1 cellular context compared by ENCODE assay signal in the genomic region with DNA sequence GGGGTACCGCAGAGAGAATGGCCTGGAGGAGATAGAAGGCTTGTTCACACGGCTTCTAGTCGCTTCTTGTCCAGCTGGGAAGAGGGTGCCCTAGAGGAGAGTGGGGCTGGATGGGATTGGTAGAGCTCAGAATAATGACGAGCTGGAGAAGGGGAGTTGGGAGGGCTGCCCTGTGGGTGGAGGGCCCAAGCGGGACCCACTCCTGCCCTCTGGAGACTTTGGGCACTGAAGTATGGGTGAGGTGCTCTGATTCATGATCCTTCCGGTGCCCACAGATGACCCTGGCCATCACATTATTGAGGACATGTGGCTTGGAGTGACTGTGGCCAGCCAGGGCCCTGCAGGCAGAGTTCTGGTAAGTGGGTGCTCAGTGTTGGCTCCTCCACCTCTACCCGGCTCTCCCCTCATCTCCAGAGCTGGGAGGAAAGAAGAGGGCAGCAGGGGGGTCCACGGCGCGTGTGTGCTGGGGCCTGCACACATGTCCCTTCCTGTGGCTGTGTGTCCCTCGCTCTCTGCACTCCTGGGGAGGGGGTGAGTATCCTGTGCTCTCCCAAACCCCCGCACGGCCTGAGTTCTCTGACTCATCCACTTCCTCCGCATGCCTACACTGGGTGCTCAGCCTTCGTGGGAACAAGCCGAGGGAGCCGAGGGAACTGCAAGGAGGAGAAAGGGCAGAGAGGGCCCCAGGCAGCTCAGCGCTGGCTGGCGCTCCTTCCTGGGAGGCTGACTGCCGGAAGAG.
TF ChIP-seq lines count a peak whose summit lies in the region.

No MANE protein-coding gene starts in this region.

TF ChIP-seq in HEK293, 187 proteins besides CTCF, POLR2A, EP300 and RAD21:
- TF ChIP-seq ZBTB20 (tag by site-specific recombination; IDR thresholded peaks at IDR 0.05) (peak; percentile 57; the same call in 1 of the 2 replicates), GLIS1 (tag by site-specific recombination; IDR thresholded peaks at IDR 0.05) (peak; percentile 81), ZIC2 (tag by site-specific recombination; IDR thresholded peaks at IDR 0.05) (peak; percentile 55), HOXC10 (CRISPR knock-in tag; IDR thresholded peaks at IDR 0.05) (no peak), ZFHX2 (tag by site-specific recombination; conservative IDR thresholded peaks at IDR 0.05) (peak; percentile 83), ZNF76 (tag by site-specific recombination; IDR thresholded peaks at IDR 0.05; ENCODE audit: borderline replicate concordance, low read depth) (no peak), ZNF701 (tag by site-specific recombination; IDR thresholded peaks at IDR 0.05) (no peak), GLIS2 (tag by site-specific recombination; IDR thresholded peaks at IDR 0.05) (peak; percentile 60), BCL6B (tag by site-specific recombination; IDR thresholded peaks at IDR 0.05) (no peak), ZNF155 (tag by site-specific recombination; IDR thresholded peaks at IDR 0.05) (no peak), ZNF561 (tag by site-specific recombination; IDR thresholded peaks at IDR 0.05; ENCODE audit: borderline replicate concordance) (no peak), PATZ1 (tag by site-specific recombination; IDR thresholded peaks at IDR 0.05) (peak; percentile 36; the same call in 1 of the 2 replicates), ZBTB17 (tag by site-specific recombination; IDR thresholded peaks at IDR 0.05) (peak; percentile 44; the same call in 1 of the 2 replicates), ZNF292 (tag by site-specific recombination; IDR thresholded peaks at IDR 0.05; ENCODE audit: borderline replicate concordance, low read depth) (no peak), SP7 (tag by site-specific recombination; IDR thresholded peaks at IDR 0.05) (0 out of 2 replicates have a peak, but pooled peaks have one; percentile 38), EGR2 (tag by site-specific recombination; IDR thresholded peaks at IDR 0.05; ENCODE audit: low read depth) (peak; percentile 75), ZNF600 (tag by site-specific recombination; IDR thresholded peaks at IDR 0.05) (0 out of 2 replicates have a peak, but pooled peaks have one; percentile 21), ZNF529 (tag by site-specific recombination; IDR thresholded peaks at IDR 0.05; ENCODE audit: insufficient replicate concordance) (no peak), ZNF248 (tag by site-specific recombination; IDR thresholded peaks at IDR 0.05) (no peak), ZXDB (tag by site-specific recombination; IDR thresholded peaks at IDR 0.05) (no peak), IKZF3 (tag by site-specific recombination; IDR thresholded peaks at IDR 0.05) (no peak), ZNF416 (tag by site-specific recombination; IDR thresholded peaks at IDR 0.05) (no peak), ZNF510 (tag by site-specific recombination; IDR thresholded peaks at IDR 0.05; ENCODE audit: insufficient replicate concordance) (no peak), PBX3 (CRISPR knock-in tag; IDR thresholded peaks at IDR 0.05) (no peak), ZNF184 (tag by site-specific recombination; IDR thresholded peaks at IDR 0.05) (no peak), WT1 (tag by site-specific recombination; IDR thresholded peaks at IDR 0.05) (no peak), ZBTB10 (tag by site-specific recombination; IDR thresholded peaks at IDR 0.05) (no peak), ZFP3 (tag by site-specific recombination; IDR thresholded peaks at IDR 0.05; ENCODE audit: low read depth) (no peak), ZNF10 (tag by site-specific recombination; IDR thresholded peaks at IDR 0.05) (no peak), ZNF549 (tag by site-specific recombination; IDR thresholded peaks at IDR 0.05) (no peak), ZEB2 (tag by site-specific recombination; IDR thresholded peaks at IDR 0.05) (no peak), ZNF660 (tag by site-specific recombination; IDR thresholded peaks at IDR 0.05) (0 out of 2 replicates have a peak, but pooled peaks have one; percentile 25), ZNF202 (tag by site-specific recombination; IDR thresholded peaks at IDR 0.05; ENCODE audit: borderline replicate concordance) (no peak), ZNF148 (tag by site-specific recombination; IDR thresholded peaks at IDR 0.05; ENCODE audit: borderline replicate concordance) (no peak)
- TF ChIP-seq, protein P1, sequence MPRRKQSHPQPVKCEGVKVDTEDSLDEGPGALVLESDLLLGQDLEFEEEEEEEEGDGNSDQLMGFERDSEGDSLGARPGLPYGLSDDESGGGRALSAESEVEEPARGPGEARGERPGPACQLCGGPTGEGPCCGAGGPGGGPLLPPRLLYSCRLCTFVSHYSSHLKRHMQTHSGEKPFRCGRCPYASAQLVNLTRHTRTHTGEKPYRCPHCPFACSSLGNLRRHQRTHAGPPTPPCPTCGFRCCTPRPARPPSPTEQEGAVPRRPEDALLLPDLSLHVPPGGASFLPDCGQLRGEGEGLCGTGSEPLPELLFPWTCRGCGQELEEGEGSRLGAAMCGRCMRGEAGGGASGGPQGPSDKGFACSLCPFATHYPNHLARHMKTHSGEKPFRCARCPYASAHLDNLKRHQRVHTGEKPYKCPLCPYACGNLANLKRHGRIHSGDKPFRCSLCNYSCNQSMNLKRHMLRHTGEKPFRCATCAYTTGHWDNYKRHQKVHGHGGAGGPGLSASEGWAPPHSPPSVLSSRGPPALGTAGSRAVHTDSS (tag by site-specific recombination; IDR thresholded peaks at IDR 0.05) = no peak
- TF ChIP-seq, protein P2, sequence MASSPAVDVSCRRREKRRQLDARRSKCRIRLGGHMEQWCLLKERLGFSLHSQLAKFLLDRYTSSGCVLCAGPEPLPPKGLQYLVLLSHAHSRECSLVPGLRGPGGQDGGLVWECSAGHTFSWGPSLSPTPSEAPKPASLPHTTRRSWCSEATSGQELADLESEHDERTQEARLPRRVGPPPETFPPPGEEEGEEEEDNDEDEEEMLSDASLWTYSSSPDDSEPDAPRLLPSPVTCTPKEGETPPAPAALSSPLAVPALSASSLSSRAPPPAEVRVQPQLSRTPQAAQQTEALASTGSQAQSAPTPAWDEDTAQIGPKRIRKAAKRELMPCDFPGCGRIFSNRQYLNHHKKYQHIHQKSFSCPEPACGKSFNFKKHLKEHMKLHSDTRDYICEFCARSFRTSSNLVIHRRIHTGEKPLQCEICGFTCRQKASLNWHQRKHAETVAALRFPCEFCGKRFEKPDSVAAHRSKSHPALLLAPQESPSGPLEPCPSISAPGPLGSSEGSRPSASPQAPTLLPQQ (tag by site-specific recombination; IDR thresholded peaks at IDR 0.05) = no peak
- TF ChIP-seq, protein P3, sequence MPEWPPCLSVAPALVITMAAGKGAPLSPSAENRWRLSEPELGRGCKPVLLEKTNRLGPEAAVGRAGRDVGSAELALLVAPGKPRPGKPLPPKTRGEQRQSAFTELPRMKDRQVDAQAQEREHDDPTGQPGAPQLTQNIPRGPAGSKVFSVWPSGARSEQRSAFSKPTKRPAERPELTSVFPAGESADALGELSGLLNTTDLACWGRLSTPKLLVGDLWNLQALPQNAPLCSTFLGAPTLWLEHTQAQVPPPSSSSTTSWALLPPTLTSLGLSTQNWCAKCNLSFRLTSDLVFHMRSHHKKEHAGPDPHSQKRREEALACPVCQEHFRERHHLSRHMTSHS (tag by site-specific recombination; IDR thresholded peaks at IDR 0.05) = no peak
- TF ChIP-seq, protein P4, sequence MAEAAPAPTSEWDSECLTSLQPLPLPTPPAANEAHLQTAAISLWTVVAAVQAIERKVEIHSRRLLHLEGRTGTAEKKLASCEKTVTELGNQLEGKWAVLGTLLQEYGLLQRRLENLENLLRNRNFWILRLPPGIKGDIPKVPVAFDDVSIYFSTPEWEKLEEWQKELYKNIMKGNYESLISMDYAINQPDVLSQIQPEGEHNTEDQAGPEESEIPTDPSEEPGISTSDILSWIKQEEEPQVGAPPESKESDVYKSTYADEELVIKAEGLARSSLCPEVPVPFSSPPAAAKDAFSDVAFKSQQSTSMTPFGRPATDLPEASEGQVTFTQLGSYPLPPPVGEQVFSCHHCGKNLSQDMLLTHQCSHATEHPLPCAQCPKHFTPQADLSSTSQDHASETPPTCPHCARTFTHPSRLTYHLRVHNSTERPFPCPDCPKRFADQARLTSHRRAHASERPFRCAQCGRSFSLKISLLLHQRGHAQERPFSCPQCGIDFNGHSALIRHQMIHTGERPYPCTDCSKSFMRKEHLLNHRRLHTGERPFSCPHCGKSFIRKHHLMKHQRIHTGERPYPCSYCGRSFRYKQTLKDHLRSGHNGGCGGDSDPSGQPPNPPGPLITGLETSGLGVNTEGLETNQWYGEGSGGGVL (tag by site-specific recombination; IDR thresholded peaks at IDR 0.05) = peak; percentile 29; the same call in 1 of the 2 replicates
